Comparison of ENCODE assay signal across 12 cellular contexts in the genomic region with DNA sequence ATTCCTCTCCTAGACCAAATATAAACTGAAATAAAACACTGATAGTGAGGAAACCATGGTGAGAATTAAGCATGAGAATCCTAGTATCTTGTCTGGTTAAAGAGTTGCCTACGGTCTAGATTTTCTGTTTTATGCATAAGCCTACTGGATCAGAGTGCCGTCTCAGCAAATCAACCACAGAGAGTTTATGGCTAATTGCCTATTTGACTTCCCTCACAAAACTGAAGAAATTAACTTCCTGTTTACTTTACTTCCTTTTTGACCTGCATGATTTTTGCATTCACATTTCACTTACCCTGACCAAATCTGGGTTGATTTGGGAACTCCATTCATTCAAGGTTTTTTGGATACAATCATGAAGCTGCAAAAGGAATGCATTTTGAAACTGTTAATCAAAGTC. TPM values are rescaled to one million over a fixed set of nuclear protein-coding genes. Genes with fewer than 3 reads are reported as not detected.
DNase-seq lines count a peak whose midpoint lies in the region; ATAC-seq, FAIRE-seq and TF ChIP-seq lines count a peak whose summit lies in the region.
"Had no signal": no experiment of that assay in that cellular context is flagged by ENCODE, and none has a peak within 500 bp of the region (broad histone marks: within the 10 kb centered on the region; RNA-seq: fewer than 3 reads in every experiment).

No MANE protein-coding gene starts in this region.

- no peaks in the 10 kb centered on the region; the same call in 1 of the 2 replicates for H3F3A ChIP-seq in Loucy (ENCODE audit: low read depth)

- CTCF ChIA-PET in activated CD4-positive, alpha-beta memory T cell treated with anti-CD3 and anti-CD28 coated beads, Interleukin-2, amount 10 ng/mL, durations not matched to agents 7 days and 5 days (lab: Charles Lee) = interaction anchor here (0.8 to 1.5 kb wide), 2 partner anchors 58 to 60 kb away, joined by 3 to 4 read pairs; no protein-coding TSS in a partner anchor
- CTCF ChIA-PET in naive thymus-derived CD4-positive, alpha-beta T cell (lab: Charles Lee) = interaction anchor here (1.7 kb wide), 1 partner anchor 25 kb away, joined by 4 read pairs; a partner anchor contains a TSS

- ATAC-seq in naive thymus-derived CD4-positive, alpha-beta T cell = no peak

- H3K4me3 Mint-ChIP-seq in activated CD4-positive, alpha-beta memory T cell treated with anti-CD3 and anti-CD28 coated beads, Interleukin-2, amount 10 ng/mL, durations not matched to agents 7 days and 5 days = peak overlapping the region; percentile 16
- peak overlapping the region in 1 of 10 donors; percentile 44 for H3K4me3 Mint-ChIP-seq in naive thymus-derived CD4-positive, alpha-beta T cell
- no peak overlapping the region for H3K4me3 Mint-ChIP-seq in nephron progenitor cell
- H3K4me3 Mint-ChIP-seq: stimulated activated naive CD8-positive, alpha-beta T cell treated with anti-CD3 and anti-CD28 coated beads, Interleukin-15, Interleukin-2, amounts not matched to agents 100 ng/mL and 50 ng/mL, for 24 hours had no signal

- peak; percentile 69 for FAIRE-seq in GM12892 (lab: Jason Lieb, UNC)
- FAIRE-seq: G401.6 had no signal

- H3K4me1 ChIP-seq in Loucy (ENCODE audit: insufficient read depth, low read length, poor library complexity, severe bottlenecking) = peaks cover 47% of the 10 kb centered on the region
- H3K4me1 ChIP-seq in naive thymus-derived CD4-positive, alpha-beta T cell (ENCODE audit: control insufficient read depth in 2 of 2, insufficient read depth in 2 of 2, low read length in 2 of 2) = peaks cover 9 to 24% of the 10 kb centered on the region in 2 donors

- H3K9me2 ChIP-seq in Loucy (replicated peaks; ENCODE audit: low read depth, low read length) = no peaks in the 10 kb centered on the region

- no peak overlapping the region for H3K27ac ChIP-seq in naive thymus-derived CD4-positive, alpha-beta T cell (ENCODE audit: low read depth, low read length)

- peaks cover 29% of the 10 kb centered on the region for H3K36me3 Mint-ChIP-seq in activated CD4-positive, alpha-beta memory T cell treated with anti-CD3 and anti-CD28 coated beads, Interleukin-2, amount 10 ng/mL, durations not matched to agents 7 days and 5 days (ENCODE audit: low read depth)
- H3K36me3 Mint-ChIP-seq in naive thymus-derived CD4-positive, alpha-beta T cell = peaks cover 3 to 12% (median 8%) of the 10 kb centered on the region in 5 donors
- H3K36me3 Mint-ChIP-seq in nephron progenitor cell (ENCODE audit: low read depth) = no peaks in the 10 kb centered on the region

- intact Hi-C loops in naive thymus-derived CD4-positive, alpha-beta T cell (cut with micrococcal nuclease) = loop anchor here in 1 of 2 donors (1.0 to 10.0 kb wide), 2 partner anchors 25 to 719 kb away; a partner anchor contains a TSS

- H3K36me3 ChIP-seq in Loucy (ENCODE audit: insufficient read depth, low read length) = peaks cover 18% of the 10 kb centered on the region; the same call in 1 of the 2 replicates
- H3K36me3 ChIP-seq in naive thymus-derived CD4-positive, alpha-beta T cell (ENCODE audit: control insufficient read depth in 2 of 3, insufficient read depth in 3 of 3, low read length in 3 of 3) = no peaks in the 10 kb centered on the region

- peak overlapping the region; percentile 75 for H3K27ac Mint-ChIP-seq in activated CD4-positive, alpha-beta memory T cell treated with anti-CD3 and anti-CD28 coated beads, Interleukin-2, amount 10 ng/mL, durations not matched to agents 7 days and 5 days
- peak overlapping the region in 5 of 9 donors; percentile 6 to 69 (median 31) for H3K27ac Mint-ChIP-seq in naive thymus-derived CD4-positive, alpha-beta T cell
- H3K27ac Mint-ChIP-seq in nephron progenitor cell = no peak overlapping the region

- H3K4me2 ChIP-seq in Loucy (ENCODE audit: low read depth, low read length, poor library complexity, severe bottlenecking) = peak overlapping the region; percentile 96

- no peaks in the 10 kb centered on the region for H3K27me3 Mint-ChIP-seq in activated CD4-positive, alpha-beta memory T cell treated with anti-CD3 and anti-CD28 coated beads, Interleukin-2, amount 10 ng/mL, durations not matched to agents 7 days and 5 days
- no peaks in the 10 kb centered on the region for H3K27me3 Mint-ChIP-seq in naive thymus-derived CD4-positive, alpha-beta T cell
- H3K27me3 Mint-ChIP-seq in nephron progenitor cell (ENCODE audit: low read depth, poor library complexity) = peaks cover 5% of the 10 kb centered on the region
- H3K27me3 Mint-ChIP-seq: stimulated activated naive CD8-positive, alpha-beta T cell treated with anti-CD3 and anti-CD28 coated beads, Interleukin-15, Interleukin-2, amounts not matched to agents 100 ng/mL and 50 ng/mL, for 24 hours had no signal

- DNase-seq in GM12892 (ENCODE audit: insufficient read length) (no peak), nephron progenitor cell (no peak), NCI-H2196 (lab: John Stamatoyannopoulos, UW; ENCODE audit: unreplicated experiment) (no peak)
- DNase-seq in activated CD4-positive, alpha-beta memory T cell treated with anti-CD3 and anti-CD28 coated beads, Interleukin-2, amount 10 ng/mL, durations not matched to agents 7 days and 5 days = no peak
- no peak for DNase-seq in naive thymus-derived CD4-positive, alpha-beta T cell
- no peak for DNase-seq in stimulated activated CD4-positive, alpha-beta T cell treated with anti-CD3 and anti-CD28 coated beads, Interleukin-4, amount 100 ng/mL, for 4 hours
- DNase-seq: amniotic stem cell, T-helper 9 cell had no signal

- peaks cover 25% of the 10 kb centered on the region for H4K20me1 ChIP-seq in Loucy (ENCODE audit: insufficient read depth, low read length, poor library complexity, severe bottlenecking)

- no peaks in the 10 kb centered on the region for H3K9me3 Mint-ChIP-seq in activated CD4-positive, alpha-beta memory T cell treated with anti-CD3 and anti-CD28 coated beads, Interleukin-2, amount 10 ng/mL, durations not matched to agents 7 days and 5 days
- no peaks in the 10 kb centered on the region for H3K9me3 Mint-ChIP-seq in naive thymus-derived CD4-positive, alpha-beta T cell
- H3K9me3 Mint-ChIP-seq in nephron progenitor cell = no peaks in the 10 kb centered on the region
- H3K9me3 Mint-ChIP-seq: stimulated activated naive CD8-positive, alpha-beta T cell treated with anti-CD3 and anti-CD28 coated beads, Interleukin-15, Interleukin-2, amounts not matched to agents 100 ng/mL and 50 ng/mL, for 24 hours had no signal

- H3K4me1 Mint-ChIP-seq in activated CD4-positive, alpha-beta memory T cell treated with anti-CD3 and anti-CD28 coated beads, Interleukin-2, amount 10 ng/mL, durations not matched to agents 7 days and 5 days = peaks cover 52% of the 10 kb centered on the region
- H3K4me1 Mint-ChIP-seq in naive thymus-derived CD4-positive, alpha-beta T cell = peaks cover 18 to 44% (median 36%) of the 10 kb centered on the region in 7 donors
- H3K4me1 Mint-ChIP-seq in nephron progenitor cell = peaks cover 25% of the 10 kb centered on the region

- H3K4me3 ChIP-seq in Loucy (ENCODE audit: low read length, poor library complexity, severe bottlenecking) = peak overlapping the region; percentile 90
- no peak overlapping the region for H3K4me3 ChIP-seq in naive thymus-derived CD4-positive, alpha-beta T cell (ENCODE audit: low read length)
- H3K4me3 ChIP-seq: skin epidermis had no signal

- H3K9me3 ChIP-seq in Loucy (ENCODE audit: insufficient read depth, low read depth, low read length) = no peaks in the 10 kb centered on the region
- no peaks in the 10 kb centered on the region for H3K9me3 ChIP-seq in naive thymus-derived CD4-positive, alpha-beta T cell (ENCODE audit: control insufficient read depth in 2 of 3, low read length in 3 of 3)

- H3K9ac ChIP-seq in Loucy (ENCODE audit: low read depth, low read length, poor library complexity, severe bottlenecking) = peak overlapping the region; percentile 22

- no peak overlapping the region; the same call in 1 of the 2 replicates for H2AFZ ChIP-seq in Loucy (ENCODE audit: low read length)

- peaks cover 50% of the 10 kb centered on the region for H3K79me2 ChIP-seq in Loucy (ENCODE audit: insufficient read depth, low read length)

- H3K27me3 ChIP-seq in Loucy (ENCODE audit: insufficient read depth, low read length, poor library complexity, severe bottlenecking) = no peaks in the 10 kb centered on the region
- H3K27me3 ChIP-seq in naive thymus-derived CD4-positive, alpha-beta T cell (ENCODE audit: control insufficient read depth in 2 of 2, insufficient read depth in 2 of 2, low read length in 2 of 2) = no peaks in the 10 kb centered on the region

- POLR2A ChIA-PET in activated CD4-positive, alpha-beta memory T cell treated with anti-CD3 and anti-CD28 coated beads, Interleukin-2, amount 10 ng/mL, durations not matched to agents 7 days and 5 days (lab: Charles Lee) = interaction anchor here (1.2 to 2.8 kb wide), 2 partner anchors 26 to 559 kb away, joined by 3 to 23 read pairs; a partner anchor contains a TSS
- POLR2A ChIA-PET in naive thymus-derived CD4-positive, alpha-beta T cell (lab: Charles Lee) = interaction anchor here (0.6 to 0.8 kb wide), 2 partner anchors 25 to 50 kb away, joined by 3 to 4 read pairs; a partner anchor contains a TSS

- TF ChIP-seq POLR2A in GM12892 (IDR thresholded peaks at IDR 0.05; ENCODE audit: low read depth, low read length) = no peak

- TF ChIP-seq CTCF in Loucy (conservative IDR thresholded peaks at IDR 0.05; ENCODE audit: low read length) (no peak), nephron progenitor cell (IDR thresholded peaks at IDR 0.05) (no peak)

RNA-seq across cellular contexts. Expression of a gene that starts 5.0 kb away (rescaled TPM):
- polyA plus RNA-seq in GM12892 (2012; ENCODE audit: missing spikeins) = 3.6 TPM
- 10 to 100 TPM; 40.1 to 42.1 TPM for total RNA-seq in activated CD4-positive, alpha-beta memory T cell treated with anti-CD3 and anti-CD28 coated beads, Interleukin-2, amount 10 ng/mL, durations not matched to agents 7 days and 5 days
- total RNA-seq in naive thymus-derived CD4-positive, alpha-beta T cell = 10 to 100 TPM in 3 of 5 experiments, 1 to 10 TPM in 2; 6.4 to 23.8 (median 11.5) TPM
- polyA plus RNA-seq in naive thymus-derived CD4-positive, alpha-beta T cell = 10 to 100 TPM in 1 of 2 donors, 1 to 10 TPM in 1; 9.5 to 13.8 TPM

RNA-seq across cellular contexts. Expression of a gene that starts 25.2 kb away (rescaled TPM):
- 48.1 TPM for polyA plus RNA-seq in GM12892 (2012; ENCODE audit: missing spikeins)
- 10 to 100 TPM; 65.2 to 66.6 TPM for total RNA-seq in activated CD4-positive, alpha-beta memory T cell treated with anti-CD3 and anti-CD28 coated beads, Interleukin-2, amount 10 ng/mL, durations not matched to agents 7 days and 5 days
- 10 to 100 TPM; 51.8 to 84.2 (median 77.5) TPM for total RNA-seq in naive thymus-derived CD4-positive, alpha-beta T cell
- polyA plus RNA-seq in naive thymus-derived CD4-positive, alpha-beta T cell = 10 to 100 TPM; 83.6 to 86.4 TPM
